40 cellular contexts compared by ENCODE assay signal in the genomic region with DNA sequence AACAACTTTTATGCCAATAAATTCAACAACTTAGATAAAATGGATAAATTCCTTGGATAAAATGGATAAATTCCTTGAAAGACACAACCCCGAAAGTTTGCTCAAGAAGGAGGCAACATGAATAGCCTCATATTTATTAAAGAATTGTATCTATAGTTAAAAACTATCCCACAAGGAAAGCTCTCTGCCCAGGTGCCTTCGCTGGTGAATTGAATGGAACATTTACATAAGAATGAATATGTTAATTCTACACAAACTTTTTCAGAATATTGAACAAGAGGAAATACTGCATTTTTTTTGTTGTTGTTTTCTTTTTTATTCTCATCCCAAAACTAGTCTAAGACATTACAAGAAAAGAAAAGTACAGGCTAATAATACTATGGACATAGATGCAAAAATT.
"Had no signal": no experiment of that assay in that cellular context is flagged by ENCODE, and none has a peak within 500 bp of the region (broad histone marks: within the 10 kb centered on the region; RNA-seq: fewer than 3 reads in every experiment).

No MANE protein-coding gene starts in this region.

- H3K27me3 ChIP-seq: adrenal gland, ascending aorta, body of pancreas, brain microvascular endothelial cell, breast epithelium, cardiac muscle cell had no signal

- H3K4me3 ChIP-seq: adrenal gland, ascending aorta, body of pancreas, breast epithelium, cardiac muscle cell had no signal

- DNase-seq: activated effector memory CD4-positive, alpha-beta T cell treated with anti-CD3 and anti-CD28 coated beads, Interleukin-2, amount 50 U/mL, for 16 hours; activated effector memory CD4-positive, alpha-beta T cell treated with Interleukin-2 at 50 U/mL for 16 hours; activated gamma-delta T cell; activated gamma-delta T cell treated with Interleukin-2 at 50 U/mL for 16 hours; activated naive CD4-positive, alpha-beta T cell; activated naive CD4-positive, alpha-beta T cell treated with anti-CD3 and anti-CD28 coated beads for 36 hours; activated naive CD4-positive, alpha-beta T cell treated with anti-CD3 and anti-CD28 coated beads, Interleukin-2, amount 10 ng/mL, durations not matched to agents 7 days and 5 days; activated naive CD4-positive, alpha-beta T cell treated with anti-CD3 and anti-CD28 coated beads, Interleukin-2, amount 50 U/mL, for 16 hours; activated naive CD4-positive, alpha-beta T cell treated with Interleukin-2 at 50 U/mL for 16 hours; activated naive CD8-positive, alpha-beta T cell treated with anti-CD3 and anti-CD28 coated beads for 36 hours; activated naive CD8-positive, alpha-beta T cell treated with anti-CD3 and anti-CD28 coated beads, Interleukin-2, amount 10 ng/mL, durations not matched to agents 7 days and 5 days; activated naive CD8-positive, alpha-beta T cell treated with anti-CD3 and anti-CD28 coated beads, Interleukin-2, amount 50 U/mL, for 24 hours; activated T-cell treated with anti-CD3 and anti-CD28 coated beads, Interleukin-2, amount 50 U/mL, for 1 hour; activated T-cell treated with anti-CD3 and anti-CD28 coated beads, Interleukin-2, amount 50 U/mL, for 24 hours; activated T-cell treated with anti-CD3 and anti-CD28 coated beads, Interleukin-2, amount 50 U/mL, for 4 hours; activated T-cell treated with anti-CD3 and anti-CD28 coated beads, Interleukin-2, amount 50 U/mL, for 48 hours; activated T-cell treated with anti-CD3 and anti-CD28 coated beads, Interleukin-2, amount 50 U/mL, for 72 hours; adrenal gland; amniotic stem cell; amygdala; anterior cingulate cortex; aorta; body of pancreas; brain microvascular endothelial cell; caudate nucleus; central memory CD4-positive, alpha-beta T cell; cerebellar nuclear complex had no signal

- H3K4me3 Mint-ChIP-seq: activated naive CD4-positive, alpha-beta T cell treated with anti-CD3 and anti-CD28 coated beads for 36 hours; activated naive CD4-positive, alpha-beta T cell treated with anti-CD3 and anti-CD28 coated beads, Interleukin-2, amount 10 ng/mL, durations not matched to agents 7 days and 5 days; activated naive CD4-positive, alpha-beta T cell treated with anti-CD3 and anti-CD28 coated beads, Interleukin-2, amount 50 U/mL, for 24 hours; activated naive CD8-positive, alpha-beta T cell; activated naive CD8-positive, alpha-beta T cell treated with anti-CD3 and anti-CD28 coated beads for 36 hours; activated naive CD8-positive, alpha-beta T cell treated with anti-CD3 and anti-CD28 coated beads, Interleukin-2, amount 10 ng/mL, durations not matched to agents 7 days and 5 days; activated naive CD8-positive, alpha-beta T cell treated with anti-CD3 and anti-CD28 coated beads, Interleukin-2, amount 50 U/mL, for 24 hours; activated T-cell treated with anti-CD3 and anti-CD28 coated beads, Interleukin-2, amount 50 U/mL, for 24 hours; activated T-cell treated with anti-CD3 and anti-CD28 coated beads, Interleukin-2, amount 50 U/mL, for 4 hours; activated T-cell treated with anti-CD3 and anti-CD28 coated beads, Interleukin-2, amount 50 U/mL, for 72 hours; activated T-helper 1 cell treated with anti-CD3 and anti-CD28 coated beads, Interleukin-12 subunit alpha, Interleukin-12 subunit beta, Interleukin-2, Interleukin-4 antibody, amounts not matched to agents 30 ng/mL and 10 ng/mL and 1 ng/mL, durations not matched to agents 14 hours and 24 hours and 36 hours; activated T-helper 17 cell treated with anti-CD3 and anti-CD28 coated beads, Interleukin-2, amount 50 U/mL, for 72 hours; brain; central memory CD8-positive, alpha-beta T cell had no signal

- H3K9me3 Mint-ChIP-seq: activated naive CD4-positive, alpha-beta T cell treated with anti-CD3 and anti-CD28 coated beads for 36 hours; activated naive CD4-positive, alpha-beta T cell treated with anti-CD3 and anti-CD28 coated beads, Interleukin-2, amount 10 ng/mL, durations not matched to agents 7 days and 5 days; activated naive CD8-positive, alpha-beta T cell treated with anti-CD3 and anti-CD28 coated beads for 36 hours; activated naive CD8-positive, alpha-beta T cell treated with anti-CD3 and anti-CD28 coated beads, Interleukin-2, amount 10 ng/mL, durations not matched to agents 7 days and 5 days; activated naive CD8-positive, alpha-beta T cell treated with anti-CD3 and anti-CD28 coated beads, Interleukin-2, amount 50 U/mL, for 24 hours; activated T-helper 1 cell treated with anti-CD3 and anti-CD28 coated beads, Interleukin-12 subunit alpha, Interleukin-12 subunit beta, Interleukin-2, Interleukin-4 antibody, amounts not matched to agents 30 ng/mL and 10 ng/mL and 1 ng/mL, durations not matched to agents 14 hours and 24 hours and 36 hours; activated T-helper 2 cell treated with anti-CD3 and anti-CD28 coated beads, Interferon-gamma antibody, Interleukin-2, Interleukin-4, amounts not matched to agents 10 μg/mL and 5 μg/mL and 100 μg/mL, durations not matched to agents 14 hours and 24 hours and 36 hours had no signal

- H3K4me1 Mint-ChIP-seq: activated naive CD4-positive, alpha-beta T cell treated with anti-CD3 and anti-CD28 coated beads, Interleukin-2, amount 10 ng/mL, durations not matched to agents 7 days and 5 days; activated naive CD4-positive, alpha-beta T cell treated with anti-CD3 and anti-CD28 coated beads, Interleukin-2, amount 50 U/mL, for 24 hours; activated naive CD8-positive, alpha-beta T cell treated with anti-CD3 and anti-CD28 coated beads for 36 hours; activated naive CD8-positive, alpha-beta T cell treated with anti-CD3 and anti-CD28 coated beads, Interleukin-2, amount 10 ng/mL, durations not matched to agents 7 days and 5 days; activated naive CD8-positive, alpha-beta T cell treated with anti-CD3 and anti-CD28 coated beads, Interleukin-2, amount 50 U/mL, for 24 hours; activated T-helper 17 cell treated with anti-CD3 and anti-CD28 coated beads, Interleukin-2, amount 50 U/mL, for 72 hours; brain; central memory CD8-positive, alpha-beta T cell had no signal

- H3K27ac Mint-ChIP-seq: activated naive CD4-positive, alpha-beta T cell treated with anti-CD3 and anti-CD28 coated beads for 36 hours; activated naive CD4-positive, alpha-beta T cell treated with anti-CD3 and anti-CD28 coated beads, Interleukin-2, amount 10 ng/mL, durations not matched to agents 7 days and 5 days; activated naive CD4-positive, alpha-beta T cell treated with anti-CD3 and anti-CD28 coated beads, Interleukin-2, amount 50 U/mL, for 24 hours; activated naive CD4-positive, alpha-beta T cell treated with anti-CD3 and anti-CD28 coated beads, Interleukin-2, amount 50 U/mL, for 72 hours; activated naive CD8-positive, alpha-beta T cell; activated naive CD8-positive, alpha-beta T cell treated with anti-CD3 and anti-CD28 coated beads for 36 hours; activated naive CD8-positive, alpha-beta T cell treated with anti-CD3 and anti-CD28 coated beads, Interleukin-2, amount 10 ng/mL, durations not matched to agents 7 days and 5 days; activated naive CD8-positive, alpha-beta T cell treated with anti-CD3 and anti-CD28 coated beads, Interleukin-2, amount 50 U/mL, for 24 hours; activated T-cell treated with anti-CD3 and anti-CD28 coated beads, Interleukin-2, amount 50 U/mL, for 24 hours; activated T-cell treated with anti-CD3 and anti-CD28 coated beads, Interleukin-2, amount 50 U/mL, for 72 hours; activated T-helper 1 cell treated with anti-CD3 and anti-CD28 coated beads, Interleukin-12 subunit alpha, Interleukin-12 subunit beta, Interleukin-2, Interleukin-4 antibody, amounts not matched to agents 30 ng/mL and 10 ng/mL and 1 ng/mL, durations not matched to agents 14 hours and 24 hours and 36 hours; activated T-helper 17 cell treated with anti-CD3 and anti-CD28 coated beads, Interleukin-2, amount 50 U/mL, for 72 hours; activated T-helper 2 cell treated with anti-CD3 and anti-CD28 coated beads, Interferon-gamma antibody, Interleukin-2, Interleukin-4, amounts not matched to agents 10 μg/mL and 5 μg/mL and 100 μg/mL, durations not matched to agents 14 hours and 24 hours and 36 hours; brain had no signal

- ATAC-seq: activated naive CD4-positive, alpha-beta T cell treated with anti-CD3 and anti-CD28 coated beads, Interleukin-2, amount 50 U/mL, for 72 hours; activated naive CD8-positive, alpha-beta T cell treated with anti-CD3 and anti-CD28 coated beads, Interleukin-2, amount 50 U/mL, for 24 hours; activated T-cell treated with anti-CD3 and anti-CD28 coated beads, Interleukin-2, amount 50 U/mL, for 4 hours; activated T-cell treated with anti-CD3 and anti-CD28 coated beads, Interleukin-2, amount 50 U/mL, for 72 hours; activated T-helper 17 cell treated with anti-CD3 and anti-CD28 coated beads, Interleukin-2, amount 50 U/mL, for 72 hours; body of pancreas had no signal

- FAIRE-seq: astrocyte, bronchial epithelial cell had no signal

- H3K4me1 ChIP-seq: adrenal gland, ascending aorta, body of pancreas, breast epithelium had no signal

- H3K27ac ChIP-seq: adrenal gland, ascending aorta, body of pancreas, brain microvascular endothelial cell, breast epithelium, cardiac muscle cell had no signal

- H3K36me3 Mint-ChIP-seq: activated naive CD4-positive, alpha-beta T cell treated with anti-CD3 and anti-CD28 coated beads, Interleukin-2, amount 10 ng/mL, durations not matched to agents 7 days and 5 days; activated naive CD4-positive, alpha-beta T cell treated with anti-CD3 and anti-CD28 coated beads, Interleukin-2, amount 50 U/mL, for 24 hours; activated naive CD4-positive, alpha-beta T cell treated with anti-CD3 and anti-CD28 coated beads, Interleukin-2, amount 50 U/mL, for 72 hours; activated naive CD8-positive, alpha-beta T cell; activated naive CD8-positive, alpha-beta T cell treated with anti-CD3 and anti-CD28 coated beads for 36 hours; activated naive CD8-positive, alpha-beta T cell treated with anti-CD3 and anti-CD28 coated beads, Interleukin-2, amount 10 ng/mL, durations not matched to agents 7 days and 5 days; brain had no signal

- H3K36me3 ChIP-seq: adrenal gland, ascending aorta, brain microvascular endothelial cell, breast epithelium, cardiac muscle cell had no signal

- H3K27me3 Mint-ChIP-seq: activated naive CD4-positive, alpha-beta T cell treated with anti-CD3 and anti-CD28 coated beads, Interleukin-2, amount 10 ng/mL, durations not matched to agents 7 days and 5 days; activated naive CD4-positive, alpha-beta T cell treated with anti-CD3 and anti-CD28 coated beads, Interleukin-2, amount 50 U/mL, for 24 hours; activated naive CD8-positive, alpha-beta T cell; activated naive CD8-positive, alpha-beta T cell treated with anti-CD3 and anti-CD28 coated beads for 36 hours; activated naive CD8-positive, alpha-beta T cell treated with anti-CD3 and anti-CD28 coated beads, Interleukin-2, amount 50 U/mL, for 24 hours; activated T-cell treated with anti-CD3 and anti-CD28 coated beads, Interleukin-2, amount 50 U/mL, for 24 hours; activated T-helper 17 cell treated with anti-CD3 and anti-CD28 coated beads, Interleukin-2, amount 50 U/mL, for 72 hours; central memory CD8-positive, alpha-beta T cell had no signal

- H3K9me3 ChIP-seq: adrenal gland, ascending aorta, body of pancreas, breast epithelium had no signal
